8 cellular contexts compared by ENCODE assay signal in genomic region chr5:1502046-1502736, GRCh38. TPM values are rescaled to one million over a fixed set of nuclear protein-coding genes. Genes with fewer than 3 reads are reported as not detected.
DNase-seq lines count a peak whose midpoint lies in the region; ATAC-seq and TF ChIP-seq lines count a peak whose summit lies in the region.

No MANE protein-coding gene starts in this region.

- H3K4me3 ChIP-seq in A673 (ENCODE audit: low read depth, low read length, poor library complexity, severe bottlenecking) (no peak overlapping the region), left ventricle myocardium inferior (no peak overlapping the region)

- TF ChIP-seq CTCF in A673 (conservative IDR thresholded peaks at IDR 0.05; ENCODE audit: low read depth, low read length) (no peak), left ventricle myocardium inferior (IDR thresholded peaks at IDR 0.05; ENCODE audit: borderline replicate concordance) (no peak)

- H3K4me1 ChIP-seq in A673 (ENCODE audit: insufficient read depth, low read length, poor library complexity, severe bottlenecking) (no peaks in the 10 kb centered on the region), left ventricle myocardium inferior (peaks cover 50% of the 10 kb centered on the region)

- H3K36me3 ChIP-seq in A673 (ENCODE audit: insufficient read depth, low read length, poor library complexity, severe bottlenecking), result no peaks in the 10 kb centered on the region
- H3K36me3 ChIP-seq in left ventricle myocardium inferior, result peaks cover 1% of the 10 kb centered on the region

- H3K27ac ChIP-seq in A673 (ENCODE audit: low read depth, low read length, poor library complexity, severe bottlenecking) (no peak overlapping the region), left ventricle myocardium inferior (replicated peaks) (no peak overlapping the region)

- no peaks in the 10 kb centered on the region for H3K9me3 ChIP-seq in A673 (ENCODE audit: low read depth, low read length, poor library complexity, severe bottlenecking)
- H3K9me3 ChIP-seq in left ventricle myocardium inferior (replicated peaks), result no peaks in the 10 kb centered on the region

- ATAC-seq in GM18867 (IDR thresholded peaks at IDR 0.05; ENCODE audit: unreplicated experiment) (peak; percentile 20), HG03108 (IDR thresholded peaks at IDR 0.05; ENCODE audit: unreplicated experiment) (no peak)

- H3K27me3 ChIP-seq in A673 (replicated peaks; ENCODE audit: insufficient read depth, low read depth, low read length, poor library complexity) (no peaks in the 10 kb centered on the region), left ventricle myocardium inferior (ENCODE audit: low read depth) (no peaks in the 10 kb centered on the region)

- CTCF ChIA-PET in A673 (lab: Charles Lee), result interaction anchor here (0.5 kb wide), 1 partner anchor 155 kb away, joined by 11 read pairs; no protein-coding TSS in a partner anchor

- no TSS peak for BruUV-seq in A673 (replicated peaks; lab: Mats Ljungman, UMichigan)

- POLR2A ChIA-PET in A673 (lab: Charles Lee; ENCODE audit: low non-redundant PET), result no interaction called here

- peak; percentile 60 for DNase-seq in A673 (ENCODE audit: low spot score)
- peak; percentile 91 for DNase-seq in SIG-M5 treated with dmso at 0.1 percent for 504 hours (lab: John Stamatoyannopoulos, UW; ENCODE audit: unreplicated experiment)
- peak; percentile 40 for DNase-seq in left ventricle myocardium inferior
- DNase-seq in T1000 (lab: John Stamatoyannopoulos, UW), result no peak
- no peak for DNase-seq in activated CD8-positive, alpha-beta memory T cell treated with anti-CD3 and anti-CD28 coated beads, Interleukin-2, amount 50 U/mL, for 48 hours
- no peak for DNase-seq in NCI-H1694 treated with DMSO at 0.1 percent for 48 hours (lab: John Stamatoyannopoulos, UW)

- intact Hi-C loops in A673 (cut with micrococcal nuclease; ENCODE audit: unreplicated experiment) (no loop called here), left ventricle myocardium inferior (cut with micrococcal nuclease) (no loop called here)

RNA-seq across cellular contexts. Expression of gene LPCAT1, which starts 21.6 kb away (rescaled TPM):
- 86.9 and 97.3 TPM in 2 replicates for total RNA-seq in A673 (2021)
- 11.0 TPM for total RNA-seq in left ventricle myocardium inferior

RNA-seq across cellular contexts. Expression of gene SLC6A3, which starts 57.0 kb away (rescaled TPM):
- total RNA-seq in A673 (2021), result not detected in 2 replicates
- not detected for total RNA-seq in left ventricle myocardium inferior

Comparison
In these comparisons a context has a peak if more than half of its experiments do, and no peak if none do; other contexts are left out.
1. DNase-seq: peak in A673 (single experiment), SIG-M5 treated with dmso at 0.1 percent for 504 hours (single experiment) and left ventricle myocardium inferior (single experiment); none in T1000 (single experiment), activated CD8-positive, alpha-beta memory T cell treated with anti-CD3 and anti-CD28 coated beads, Interleukin-2, amount 50 U/mL, for 48 hours (single experiment) and NCI-H1694 treated with DMSO at 0.1 percent for 48 hours (single experiment).